10 cellular contexts compared by ENCODE assay signal in genomic region chr15:32089851-32090359, GRCh38. TPM values are rescaled to one million over a fixed set of nuclear protein-coding genes. Genes with fewer than 3 reads are reported as not detected.
"Had no signal": no experiment of that assay in that cellular context is flagged by ENCODE, and none has a peak within 500 bp of the region (broad histone marks: within the 10 kb centered on the region; RNA-seq: fewer than 3 reads in every experiment).

No MANE protein-coding gene starts in this region.

- H3K9ac ChIP-seq: KMS-11 had no signal

- H3K27ac ChIP-seq: KMS-11 had no signal

- H3K36me3 ChIP-seq: HAP-1 had no signal

- ATAC-seq: HCT116, HepG2 had no signal

- H3K4me1 Mint-ChIP-seq: IgD-negative memory B cell had no signal

- H3K27ac Mint-ChIP-seq: HFFc6, IgD-negative memory B cell had no signal

- DNase-seq: GOT3, HFFc6, KBM-7 had no signal

- H3K4me2 ChIP-seq: KMS-11 had no signal

- FAIRE-seq: H54, HepG2, HTR-8/SVneo had no signal

- H3K4me3 Mint-ChIP-seq: HFFc6, IgD-negative memory B cell had no signal

- H3K9me3 ChIP-seq: HAP-1 had no signal

- H3K4me1 ChIP-seq: HAP-1 had no signal

- H3K4me3 ChIP-seq: HAP-1 had no signal

- H3K36me3 Mint-ChIP-seq: IgD-negative memory B cell had no signal

RNA-seq across cellular contexts. Expression of gene CHRNA7, which starts 59.6 kb away (rescaled TPM):
- total RNA-seq: HFFc6 had no signal
- polyA plus RNA-seq: IgD-negative memory B cell had no signal
